8 cellular contexts compared by ENCODE assay signal in genomic region chr6:11232177-11232967, GRCh38. TPM values are rescaled to one million over a fixed set of nuclear protein-coding genes. Genes with fewer than 3 reads are reported as not detected.
DNase-seq lines count a peak whose midpoint lies in the region; ATAC-seq and TF ChIP-seq lines count a peak whose summit lies in the region.

Gene NEDD9 (minus strand): TSS chr6:11232668. CDS start chr6:11232515, 153 bp downstream.

- H3K4me1 ChIP-seq in DND-41 (ENCODE audit: insufficient read depth, low read length) (peaks cover 26% of the 10 kb centered on the region), GM23248 (ENCODE audit: insufficient read depth) (peaks cover 38% of the 10 kb centered on the region)

- H3K9ac ChIP-seq in DND-41 (ENCODE audit: low read depth, low read length) = peak within 1 kb of the TSS; percentile 70
- peak within 1 kb of the TSS; percentile 73 for H3K9ac ChIP-seq in GM23248

- DNase-seq in DND-41 (peak; percentile 97), GM23248 (peak; percentile 99), Kasumi-1 (lab: John Stamatoyannopoulos, UW) (peak; percentile 96 to 97), RPMI7951 (ENCODE audit: low read depth) (peak; percentile 97), fibroblast of gingiva (ENCODE audit: low read depth) (peak; percentile 92), naive B cell (peak; percentile 92)
- peak; percentile 93 for DNase-seq in activated T-helper 1 cell treated with anti-CD3 and anti-CD28 coated beads, Interleukin-12 subunit alpha, Interleukin-12 subunit beta, Interleukin-2, Interleukin-4 antibody, amounts not matched to agents 30 ng/mL and 10 ng/mL and 1 ng/mL, durations not matched to agents 14 hours and 24 hours and 36 hours (ENCODE audit: low spot score)

- H3F3A ChIP-seq in GM23248 (ENCODE audit: insufficient read depth) = peaks cover 47% of the 10 kb centered on the region

- no peaks in the 10 kb centered on the region for H3K9me3 ChIP-seq in DND-41 (ENCODE audit: insufficient read depth, low read length, severe bottlenecking)
- no peaks in the 10 kb centered on the region for H3K9me3 ChIP-seq in GM23248 (ENCODE audit: low read depth)

- H4K20me1 ChIP-seq in DND-41 (ENCODE audit: insufficient read depth, low read length) (no peaks in the 10 kb centered on the region), GM23248 (ENCODE audit: insufficient read depth) (no peaks in the 10 kb centered on the region)

- peak within 1 kb of the TSS; percentile 25 to 65; a peak in 3 of 4 replicates for H3K4me3 ChIP-seq in DND-41 (ENCODE audit: low read depth in 1 of 2, low read length in 2 of 2)
- H3K4me3 ChIP-seq in GM23248 = peak within 1 kb of the TSS; percentile 82

- H3K9me2 ChIP-seq in GM23248 (ENCODE audit: insufficient read depth) = no peaks in the 10 kb centered on the region

- H3K27ac Mint-ChIP-seq in activated T-helper 1 cell treated with anti-CD3 and anti-CD28 coated beads, Interleukin-12 subunit alpha, Interleukin-12 subunit beta, Interleukin-2, Interleukin-4 antibody, amounts not matched to agents 30 ng/mL and 10 ng/mL and 1 ng/mL, durations not matched to agents 14 hours and 24 hours and 36 hours = peak within 1 kb of the TSS; percentile 96
- H3K27ac Mint-ChIP-seq in naive B cell = peak within 1 kb of the TSS; percentile 47 to 98 (median 96)
- peak within 1 kb of the TSS; percentile 88 for H3K27ac Mint-ChIP-seq in stimulated activated memory B cell treated with anti-CD40 and anti-IgM and Interleukin-4, amounts not matched to agents 10 μg/mL and 1 μg/mL and 100 μg/mL, for 72 hours

- peak; percentile 27 for TF ChIP-seq CTCF in DND-41 (IDR thresholded peaks at IDR 0.05; ENCODE audit: borderline replicate concordance, extremely low read depth, low read length, poor library complexity, severe bottlenecking)

- ATAC-seq in DND-41 (ENCODE audit: insufficient read depth, low read depth) (peak; percentile 99), naive B cell (ENCODE audit: low read depth in 2 of 2) (peak; percentile 96 to 97)
- ATAC-seq in stimulated activated memory B cell treated with anti-CD40 and anti-IgM and Interleukin-4, amounts not matched to agents 10 μg/mL and 1 μg/mL and 100 μg/mL, for 72 hours = peak; percentile 100

- in situ Hi-C loops in GM23248 (cut with MboI) = no loop called here

- intact Hi-C loops in activated T-helper 1 cell treated with anti-CD3 and anti-CD28 coated beads, Interleukin-12 subunit alpha, Interleukin-12 subunit beta, Interleukin-2, Interleukin-4 antibody, amounts not matched to agents 30 ng/mL and 10 ng/mL and 1 ng/mL, durations not matched to agents 14 hours and 24 hours and 36 hours (cut with micrococcal nuclease) = loop anchor here (1.0 to 5.0 kb wide), 16 partner anchors 8 to 480 kb away; partner anchors contain the start of genes MAK, SMIM13 and TMEM170B

- H2AFZ ChIP-seq in DND-41 (ENCODE audit: low read depth, low read length) (peak within 1 kb of the TSS; percentile 86), GM23248 (peak within 1 kb of the TSS; percentile 92)

- H3K36me3 ChIP-seq in DND-41 (ENCODE audit: insufficient read depth, low read length) (no peaks in the 10 kb centered on the region), GM23248 (ENCODE audit: low read depth) (no peaks in the 10 kb centered on the region)

- H3K9me3 Mint-ChIP-seq in activated T-helper 1 cell treated with anti-CD3 and anti-CD28 coated beads, Interleukin-12 subunit alpha, Interleukin-12 subunit beta, Interleukin-2, Interleukin-4 antibody, amounts not matched to agents 30 ng/mL and 10 ng/mL and 1 ng/mL, durations not matched to agents 14 hours and 24 hours and 36 hours = no peaks in the 10 kb centered on the region
- H3K9me3 Mint-ChIP-seq in naive B cell = no peaks in the 10 kb centered on the region
- H3K9me3 Mint-ChIP-seq in stimulated activated memory B cell treated with anti-CD40 and anti-IgM and Interleukin-4, amounts not matched to agents 10 μg/mL and 1 μg/mL and 100 μg/mL, for 72 hours = peaks cover 2% of the 10 kb centered on the region

- H3K36me3 Mint-ChIP-seq in activated T-helper 1 cell treated with anti-CD3 and anti-CD28 coated beads, Interleukin-12 subunit alpha, Interleukin-12 subunit beta, Interleukin-2, Interleukin-4 antibody, amounts not matched to agents 30 ng/mL and 10 ng/mL and 1 ng/mL, durations not matched to agents 14 hours and 24 hours and 36 hours (ENCODE audit: low read depth) = peaks cover 38% of the 10 kb centered on the region
- H3K36me3 Mint-ChIP-seq in naive B cell = peaks cover 0 to 3% of the 10 kb centered on the region in 2 donors
- H3K36me3 Mint-ChIP-seq in stimulated activated memory B cell treated with anti-CD40 and anti-IgM and Interleukin-4, amounts not matched to agents 10 μg/mL and 1 μg/mL and 100 μg/mL, for 72 hours = peaks cover 12% of the 10 kb centered on the region

- 1% methylated on average over 31 of the region's 31 CpGs for WGBS in GM23248 (ENCODE audit: low coverage in 1 of 2, low lambda C conversion rate in 2 of 2, missing lambda C conversion rate in 2 of 2), 2 experiments

- H3K27me3 Mint-ChIP-seq in activated T-helper 1 cell treated with anti-CD3 and anti-CD28 coated beads, Interleukin-12 subunit alpha, Interleukin-12 subunit beta, Interleukin-2, Interleukin-4 antibody, amounts not matched to agents 30 ng/mL and 10 ng/mL and 1 ng/mL, durations not matched to agents 14 hours and 24 hours and 36 hours (ENCODE audit: insufficient read depth) = no peaks in the 10 kb centered on the region
- H3K27me3 Mint-ChIP-seq in naive B cell = no peaks in the 10 kb centered on the region
- H3K27me3 Mint-ChIP-seq in stimulated activated memory B cell treated with anti-CD40 and anti-IgM and Interleukin-4, amounts not matched to agents 10 μg/mL and 1 μg/mL and 100 μg/mL, for 72 hours = no peaks in the 10 kb centered on the region

- peak within 1 kb of the TSS; percentile 95 for H3K27ac ChIP-seq in DND-41 (ENCODE audit: low read length)
- H3K27ac ChIP-seq in GM23248 = peak within 1 kb of the TSS; percentile 67

- H3K27me3 ChIP-seq in DND-41 (ENCODE audit: insufficient read depth, low read length, poor library complexity) (no peaks in the 10 kb centered on the region), GM23248 (replicated peaks; ENCODE audit: insufficient read depth) (no peaks in the 10 kb centered on the region)

- H3K4me2 ChIP-seq in DND-41 (ENCODE audit: insufficient read depth, low read length) (peak within 1 kb of the TSS; percentile 94), GM23248 (ENCODE audit: unreplicated experiment) (peak within 1 kb of the TSS; percentile 97)

- no peaks in the 10 kb centered on the region for H3K79me2 ChIP-seq in DND-41 (ENCODE audit: insufficient read depth, low read length)
- H3K79me2 ChIP-seq in GM23248 (ENCODE audit: insufficient read depth) = 0 out of 2 replicates have a peak, but pooled peaks cover 18% of the 10 kb centered on the region

- H3K4me1 Mint-ChIP-seq in activated T-helper 1 cell treated with anti-CD3 and anti-CD28 coated beads, Interleukin-12 subunit alpha, Interleukin-12 subunit beta, Interleukin-2, Interleukin-4 antibody, amounts not matched to agents 30 ng/mL and 10 ng/mL and 1 ng/mL, durations not matched to agents 14 hours and 24 hours and 36 hours (ENCODE audit: low read depth) = peaks cover 86% of the 10 kb centered on the region
- H3K4me1 Mint-ChIP-seq in naive B cell = peaks cover 50 to 66% (median 63%) of the 10 kb centered on the region in 3 donors
- H3K4me1 Mint-ChIP-seq in stimulated activated memory B cell treated with anti-CD40 and anti-IgM and Interleukin-4, amounts not matched to agents 10 μg/mL and 1 μg/mL and 100 μg/mL, for 72 hours = peaks cover 39% of the 10 kb centered on the region

- peak within 1 kb of the TSS; percentile 98 for H3K4me3 Mint-ChIP-seq in activated T-helper 1 cell treated with anti-CD3 and anti-CD28 coated beads, Interleukin-12 subunit alpha, Interleukin-12 subunit beta, Interleukin-2, Interleukin-4 antibody, amounts not matched to agents 30 ng/mL and 10 ng/mL and 1 ng/mL, durations not matched to agents 14 hours and 24 hours and 36 hours
- H3K4me3 Mint-ChIP-seq in naive B cell = peak within 1 kb of the TSS; percentile 83 to 99 (median 92)
- peak within 1 kb of the TSS; percentile 87 for H3K4me3 Mint-ChIP-seq in stimulated activated memory B cell treated with anti-CD40 and anti-IgM and Interleukin-4, amounts not matched to agents 10 μg/mL and 1 μg/mL and 100 μg/mL, for 72 hours

RNA-seq across cellular contexts. Expression of gene NEDD9, which starts in this region (rescaled TPM):
- total RNA-seq in GM23248 (2014; rRNA removed; shearing (Covaris generic)) = 4.2 and 4.3 TPM in 2 replicates
- polyA plus RNA-seq in GM23248 (2016; fragmentation: Nextera tagmentation; extraction: Ambion mirVana) (2.9 and 3.0 TPM in 2 replicates), naive B cell (ENCODE audit: low read depth in 6 of 6) (10 to 100 TPM; 42.0 to 80.5 (median 48.1) TPM)
- total RNA-seq in RPMI7951 (2014; rRNA removed; shearing (Covaris generic)) = 8.1 and 11.5 TPM in 2 replicates
- 53.2 and 62.1 TPM in 2 replicates for total RNA-seq in activated T-helper 1 cell treated with anti-CD3 and anti-CD28 coated beads, Interleukin-12 subunit alpha, Interleukin-12 subunit beta, Interleukin-2, Interleukin-4 antibody, amounts not matched to agents 30 ng/mL and 10 ng/mL and 1 ng/mL, durations not matched to agents 14 hours and 24 hours and 36 hours

Comparison
In these comparisons a context has a peak if more than half of its experiments do, and no peak if none do; other contexts are left out.
1. Peak in every context shown above with its lines: DNase-seq, ATAC-seq, H3K4me3 ChIP-seq and H3K27ac ChIP-seq.
2. RNA of gene NEDD9 (polyA plus RNA-seq): 42.0 to 80.5 TPM in naive B cell; 2.9 to 3.0 TPM in GM23248; every median in the first group is over 10 times any median in the second.